ENCODE assay signal across 1 cellular context in the genomic region with DNA sequence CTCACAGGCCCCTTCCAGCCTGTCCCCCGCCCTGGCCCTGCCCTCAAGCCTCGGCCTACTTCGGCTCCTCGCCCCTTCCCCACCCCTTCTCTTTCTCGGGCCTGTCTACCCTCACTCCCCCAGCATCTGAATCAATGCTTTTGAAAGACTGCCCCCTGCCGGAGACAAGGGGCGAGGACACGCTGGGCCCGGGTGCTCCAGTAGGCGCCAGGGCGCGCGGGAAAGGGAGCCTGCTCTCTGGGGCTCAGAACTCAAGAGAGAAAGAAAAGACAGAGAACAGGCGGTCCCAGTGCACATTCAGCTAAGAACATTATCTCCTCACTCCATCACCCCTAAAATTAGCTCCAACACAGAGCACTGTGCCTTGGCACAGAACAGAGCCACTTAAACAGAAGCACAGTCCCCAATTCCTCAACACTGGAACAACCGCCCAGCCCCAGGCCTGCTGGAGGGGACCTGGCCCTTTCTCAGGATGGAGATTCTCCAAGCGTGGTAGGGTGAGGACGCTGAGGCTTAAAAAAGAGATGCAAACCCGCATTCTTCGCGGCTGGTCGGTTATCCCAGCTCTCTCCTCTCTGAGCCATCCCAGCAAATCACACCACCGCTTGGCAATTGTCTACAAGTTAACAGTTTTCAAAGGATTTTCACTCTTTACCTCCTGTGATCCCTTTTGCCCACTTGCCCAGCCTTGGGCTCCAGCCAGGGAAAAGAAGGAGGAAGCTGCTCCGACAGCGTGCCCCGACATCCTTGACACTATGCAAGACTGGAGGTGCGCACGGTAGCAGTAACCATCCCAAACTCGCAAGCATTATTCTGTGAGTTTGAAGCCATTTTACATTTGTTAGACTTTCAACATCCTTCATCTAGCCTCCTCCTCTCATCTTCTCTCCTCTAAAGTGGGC.
TF ChIP-seq lines count a peak whose summit lies in the region.

No MANE protein-coding gene starts in this region.

TF ChIP-seq in K562, 482 proteins besides CTCF, POLR2A, EP300 and RAD21 (continued from another document):
- TF ChIP-seq DIDO1 (tag; IDR thresholded peaks at IDR 0.05; ENCODE audit: low read depth) (no peak), HNRNPLL (IDR thresholded peaks at IDR 0.05; ENCODE audit: low read depth, low read length, poor library complexity, severe bottlenecking) (peak; percentile 27), TAF1 (IDR thresholded peaks at IDR 0.05; ENCODE audit: control insufficient read depth, extremely low read depth, insufficient read depth, low read length, severe bottlenecking) (peak; percentile 47), CREM (IDR thresholded peaks at IDR 0.05; ENCODE audit: low read depth) (peak; percentile 63; the same call in 1 of the 2 replicates), ADNP (tag; IDR thresholded peaks at IDR 0.05) (no peak), ARID1B (IDR thresholded peaks at IDR 0.05) (no peak), KAT7 (CRISPR knock-in tag; IDR thresholded peaks at IDR 0.05; ENCODE audit: borderline replicate concordance) (peak; percentile 71; the same call in 1 of the 2 replicates), E2F3 (CRISPR knock-in tag; IDR thresholded peaks at IDR 0.05) (0 out of 2 replicates have a peak, but pooled peaks have one; percentile 59), MYC (IDR thresholded peaks at IDR 0.05; ENCODE audit: low read depth, low read length) (peak; percentile 78), MYC (CRISPR knock-in tag; IDR thresholded peaks at IDR 0.05; ENCODE audit: borderline replicate concordance, low read depth) (no peak), ZFX (CRISPR knock-in tag; IDR thresholded peaks at IDR 0.05) (peak; percentile 41), MYNN (IDR thresholded peaks at IDR 0.05) (peak; percentile 38; the same call in 1 of the 2 replicates), MYNN (CRISPR knock-in tag; IDR thresholded peaks at IDR 0.05) (no peak), ZNF584 (CRISPR knock-in tag; IDR thresholded peaks at IDR 0.05; ENCODE audit: low read depth) (no peak), ZBTB1 (CRISPR knock-in tag; IDR thresholded peaks at IDR 0.05; ENCODE audit: borderline replicate concordance, low read depth) (peak; percentile 45; the same call in 1 of the 2 replicates), SLC30A9 (CRISPR knock-in tag; IDR thresholded peaks at IDR 0.05) (no peak)
- TF ChIP-seq, protein P1, sequence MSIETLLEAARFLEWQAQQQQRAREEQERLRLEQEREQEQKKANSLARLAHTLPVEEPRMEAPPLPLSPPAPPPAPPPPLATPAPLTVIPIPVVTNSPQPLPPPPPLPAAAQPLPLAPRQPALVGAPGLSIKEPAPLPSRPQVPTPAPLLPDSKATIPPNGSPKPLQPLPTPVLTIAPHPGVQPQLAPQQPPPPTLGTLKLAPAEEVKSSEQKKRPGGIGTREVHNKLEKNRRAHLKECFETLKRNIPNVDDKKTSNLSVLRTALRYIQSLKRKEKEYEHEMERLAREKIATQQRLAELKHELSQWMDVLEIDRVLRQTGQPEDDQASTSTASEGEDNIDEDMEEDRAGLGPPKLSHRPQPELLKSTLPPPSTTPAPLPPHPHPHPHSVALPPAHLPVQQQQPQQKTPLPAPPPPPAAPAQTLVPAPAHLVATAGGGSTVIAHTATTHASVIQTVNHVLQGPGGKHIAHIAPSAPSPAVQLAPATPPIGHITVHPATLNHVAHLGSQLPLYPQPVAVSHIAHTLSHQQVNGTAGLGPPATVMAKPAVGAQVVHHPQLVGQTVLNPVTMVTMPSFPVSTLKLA (conservative IDR thresholded peaks at IDR 0.05) = peak in 1 of 2 experiments; percentile 59; a peak in 1 of 4 replicates
- TF ChIP-seq, protein P2, sequence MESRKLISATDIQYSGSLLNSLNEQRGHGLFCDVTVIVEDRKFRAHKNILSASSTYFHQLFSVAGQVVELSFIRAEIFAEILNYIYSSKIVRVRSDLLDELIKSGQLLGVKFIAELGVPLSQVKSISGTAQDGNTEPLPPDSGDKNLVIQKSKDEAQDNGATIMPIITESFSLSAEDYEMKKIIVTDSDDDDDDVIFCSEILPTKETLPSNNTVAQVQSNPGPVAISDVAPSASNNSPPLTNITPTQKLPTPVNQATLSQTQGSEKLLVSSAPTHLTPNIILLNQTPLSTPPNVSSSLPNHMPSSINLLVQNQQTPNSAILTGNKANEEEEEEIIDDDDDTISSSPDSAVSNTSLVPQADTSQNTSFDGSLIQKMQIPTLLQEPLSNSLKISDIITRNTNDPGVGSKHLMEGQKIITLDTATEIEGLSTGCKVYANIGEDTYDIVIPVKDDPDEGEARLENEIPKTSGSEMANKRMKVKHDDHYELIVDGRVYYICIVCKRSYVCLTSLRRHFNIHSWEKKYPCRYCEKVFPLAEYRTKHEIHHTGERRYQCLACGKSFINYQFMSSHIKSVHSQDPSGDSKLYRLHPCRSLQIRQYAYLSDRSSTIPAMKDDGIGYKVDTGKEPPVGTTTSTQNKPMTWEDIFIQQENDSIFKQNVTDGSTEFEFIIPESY (CRISPR knock-in tag; IDR thresholded peaks at IDR 0.05) = peak; percentile 64; the same call in 1 of the 2 replicates
- TF ChIP-seq, protein P3, sequence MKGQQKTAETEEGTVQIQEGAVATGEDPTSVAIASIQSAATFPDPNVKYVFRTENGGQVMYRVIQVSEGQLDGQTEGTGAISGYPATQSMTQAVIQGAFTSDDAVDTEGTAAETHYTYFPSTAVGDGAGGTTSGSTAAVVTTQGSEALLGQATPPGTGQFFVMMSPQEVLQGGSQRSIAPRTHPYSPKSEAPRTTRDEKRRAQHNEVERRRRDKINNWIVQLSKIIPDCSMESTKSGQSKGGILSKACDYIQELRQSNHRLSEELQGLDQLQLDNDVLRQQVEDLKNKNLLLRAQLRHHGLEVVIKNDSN (CRISPR knock-in tag; IDR thresholded peaks at IDR 0.05) = 0 out of 2 replicates have a peak, but pooled peaks have one; percentile 10
- TF ChIP-seq, protein P4, sequence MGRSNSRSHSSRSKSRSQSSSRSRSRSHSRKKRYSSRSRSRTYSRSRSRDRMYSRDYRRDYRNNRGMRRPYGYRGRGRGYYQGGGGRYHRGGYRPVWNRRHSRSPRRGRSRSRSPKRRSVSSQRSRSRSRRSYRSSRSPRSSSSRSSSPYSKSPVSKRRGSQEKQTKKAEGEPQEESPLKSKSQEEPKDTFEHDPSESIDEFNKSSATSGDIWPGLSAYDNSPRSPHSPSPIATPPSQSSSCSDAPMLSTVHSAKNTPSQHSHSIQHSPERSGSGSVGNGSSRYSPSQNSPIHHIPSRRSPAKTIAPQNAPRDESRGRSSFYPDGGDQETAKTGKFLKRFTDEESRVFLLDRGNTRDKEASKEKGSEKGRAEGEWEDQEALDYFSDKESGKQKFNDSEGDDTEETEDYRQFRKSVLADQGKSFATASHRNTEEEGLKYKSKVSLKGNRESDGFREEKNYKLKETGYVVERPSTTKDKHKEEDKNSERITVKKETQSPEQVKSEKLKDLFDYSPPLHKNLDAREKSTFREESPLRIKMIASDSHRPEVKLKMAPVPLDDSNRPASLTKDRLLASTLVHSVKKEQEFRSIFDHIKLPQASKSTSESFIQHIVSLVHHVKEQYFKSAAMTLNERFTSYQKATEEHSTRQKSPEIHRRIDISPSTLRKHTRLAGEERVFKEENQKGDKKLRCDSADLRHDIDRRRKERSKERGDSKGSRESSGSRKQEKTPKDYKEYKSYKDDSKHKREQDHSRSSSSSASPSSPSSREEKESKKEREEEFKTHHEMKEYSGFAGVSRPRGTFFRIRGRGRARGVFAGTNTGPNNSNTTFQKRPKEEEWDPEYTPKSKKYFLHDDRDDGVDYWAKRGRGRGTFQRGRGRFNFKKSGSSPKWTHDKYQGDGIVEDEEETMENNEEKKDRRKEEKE (IDR thresholded peaks at IDR 0.05; ENCODE audit: borderline replicate concordance in 1 of 2, control insufficient read depth in 1 of 2, low read depth in 2 of 2, low read length in 1 of 2) = no peak
